Comparison of ENCODE assay signal across 28 cellular contexts in the genomic region with DNA sequence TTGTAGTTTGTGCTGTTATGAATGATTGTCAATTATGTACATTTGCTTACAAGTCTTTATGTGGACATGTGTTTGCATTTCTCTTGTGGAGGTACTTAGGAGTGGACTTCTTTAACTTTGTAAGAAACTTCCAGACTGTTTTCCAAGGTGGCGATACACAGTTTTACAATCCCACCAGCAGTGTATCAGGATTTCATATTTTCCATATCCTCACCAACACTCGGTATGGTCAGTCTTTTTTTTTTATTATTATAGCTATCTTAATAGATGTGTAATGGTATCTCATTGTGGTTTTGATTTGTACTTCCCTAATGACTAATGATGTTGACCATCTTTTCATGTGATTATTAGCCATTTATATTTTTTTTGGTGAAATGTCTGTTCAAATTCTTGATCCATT.
"Had no signal": no experiment of that assay in that cellular context is flagged by ENCODE, and none has a peak within 500 bp of the region (broad histone marks: within the 10 kb centered on the region; RNA-seq: fewer than 3 reads in every experiment).

No MANE protein-coding gene starts in this region.

- H3K4me3 Mint-ChIP-seq: dendritic cell treated with granulocyte-macrophage colony-stimulating factor and Interleukin-4, amounts not matched to agents 40 ng/mL and 50 ng/mL, for 4 days; effector memory CD8-positive, alpha-beta T cell; endodermal cell; mesothelial cell of epicardium; naive B cell had no signal

- H3K27ac ChIP-seq: colonic mucosa, epithelial cell of prostate, esophagus squamous epithelium, gastrocnemius medialis, heart right ventricle, left lung, lower lobe of right lung had no signal

- H3K4me1 ChIP-seq: colonic mucosa, esophagus squamous epithelium, left lung had no signal

- H3K9me3 Mint-ChIP-seq: dendritic cell treated with granulocyte-macrophage colony-stimulating factor and Interleukin-4, amounts not matched to agents 40 ng/mL and 50 ng/mL, for 4 days; effector memory CD8-positive, alpha-beta T cell; endodermal cell had no signal

- H3K4me1 Mint-ChIP-seq: naive B cell had no signal

- FAIRE-seq: endometrium, islet of Langerhans, keratinocyte had no signal

- ATAC-seq: effector memory CD8-positive, alpha-beta T cell; esophagus mucosa; gastrocnemius medialis; heart right ventricle; left cardiac atrium; left lung; left ventricle myocardium superior; lower lobe of right lung; mucosa of descending colon had no signal

- H3K9me3 ChIP-seq: colonic mucosa, esophagus squamous epithelium, gastrocnemius medialis, left lung, lower lobe of right lung, mucosa of descending colon had no signal

- H3K27ac Mint-ChIP-seq: dendritic cell treated with granulocyte-macrophage colony-stimulating factor and Interleukin-4, amounts not matched to agents 40 ng/mL and 50 ng/mL, for 4 days; effector memory CD8-positive, alpha-beta T cell; endodermal cell; mesothelial cell of epicardium; naive B cell had no signal

- H3K27me3 Mint-ChIP-seq: dendritic cell treated with granulocyte-macrophage colony-stimulating factor and Interleukin-4, amounts not matched to agents 40 ng/mL and 50 ng/mL, for 4 days; effector memory CD8-positive, alpha-beta T cell; naive B cell had no signal

- H3K36me3 ChIP-seq: colonic mucosa, esophagus squamous epithelium, gastrocnemius medialis, left lung, lower lobe of right lung had no signal

- H3K4me3 ChIP-seq: colonic mucosa, esophagus squamous epithelium, gastrocnemius medialis, heart right ventricle, left lung, lower lobe of right lung, mucosa of descending colon had no signal

- H3K27me3 ChIP-seq: colonic mucosa, esophagus squamous epithelium, gastrocnemius medialis, heart right ventricle, left lung had no signal

- DNase-seq: colonic mucosa; cortex of kidney; effector CD8-positive, alpha-beta T cell; effector memory CD8-positive, alpha-beta T cell; endodermal cell; erythroblast; esophagus squamous epithelium; foreskin fibroblast; foreskin melanocyte; gastrocnemius medialis; glutamatergic neuron; head of caudate nucleus; heart right ventricle; hippocampal formation; left cardiac atrium; left lung; left ventricle myocardium superior; lower lobe of right lung; mesenchymal stem cell; mucosa of descending colon; naive B cell had no signal
